ENCODE assay signal across 8 cellular contexts in the genomic region with DNA sequence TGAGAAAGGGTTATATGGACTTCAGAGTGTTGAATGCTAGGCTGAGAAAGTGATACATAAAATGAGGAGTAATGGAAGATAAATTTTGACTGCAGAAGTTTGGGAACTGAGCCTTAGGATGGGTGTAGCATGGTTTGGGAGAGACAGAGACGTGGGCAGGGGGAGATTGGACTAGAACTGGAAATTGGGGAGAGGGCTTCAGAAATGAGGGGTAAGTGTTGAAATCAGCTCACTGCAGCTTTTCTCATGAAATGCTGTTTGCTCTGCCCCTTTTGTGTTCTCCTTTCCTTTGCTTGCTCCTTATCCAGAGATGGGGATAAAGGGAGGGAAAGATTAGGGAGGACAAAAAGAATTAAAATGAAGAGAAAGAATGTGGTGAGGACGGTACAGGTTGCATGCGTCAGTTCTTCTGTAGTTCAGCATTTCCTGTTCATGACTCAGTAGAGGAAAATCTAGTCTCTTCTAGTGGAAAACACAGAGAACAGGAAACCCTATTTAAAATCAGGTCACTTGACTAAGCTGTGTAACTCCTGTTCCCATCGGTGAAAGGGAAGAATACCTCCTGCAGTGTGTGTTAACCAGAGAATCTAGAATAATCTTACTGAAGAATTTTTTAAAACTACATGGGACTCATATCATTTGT.
DNase-seq lines count a peak whose midpoint lies in the region; ATAC-seq, FAIRE-seq and TF ChIP-seq lines count a peak whose summit lies in the region.

No MANE protein-coding gene starts in this region.

- no peak for DNase-seq in activated naive CD8-positive, alpha-beta T cell treated with anti-CD3 and anti-CD28 coated beads, Interleukin-2, amount 50 U/mL, for 24 hours
- peak; percentile 64 for DNase-seq in keratinocyte (ENCODE audit: low read depth, low spot score)
- no peak for DNase-seq in NCI-H748 (lab: John Stamatoyannopoulos, UW; ENCODE audit: unreplicated experiment)
- DNase-seq in NCI-H510A treated with DMSO at 0.1 percent for 48 hours (lab: John Stamatoyannopoulos, UW) = no peak
- no peak for DNase-seq in NCI-H1436 treated with DMSO at 0.1 percent for 48 hours (lab: John Stamatoyannopoulos, UW)
- no peak for DNase-seq in activated gamma-delta T cell treated with Interleukin-2 at 50 U/mL for 16 hours

- no peaks in the 10 kb centered on the region for H3K27me3 Mint-ChIP-seq in activated naive CD8-positive, alpha-beta T cell treated with anti-CD3 and anti-CD28 coated beads, Interleukin-2, amount 50 U/mL, for 24 hours

- no peak overlapping the region for H3K27ac Mint-ChIP-seq in activated naive CD8-positive, alpha-beta T cell treated with anti-CD3 and anti-CD28 coated beads, Interleukin-2, amount 50 U/mL, for 24 hours

- H3K4me1 ChIP-seq in keratinocyte (ENCODE audit: control insufficient read depth, extremely low read depth, insufficient read depth, low read length) = peaks cover 34% of the 10 kb centered on the region

- peaks cover 16% of the 10 kb centered on the region for H3K36me3 Mint-ChIP-seq in activated naive CD8-positive, alpha-beta T cell treated with anti-CD3 and anti-CD28 coated beads, Interleukin-2, amount 50 U/mL, for 24 hours (ENCODE audit: low read depth)

- H3K27me3 ChIP-seq in keratinocyte (ENCODE audit: control insufficient read depth, extremely low read depth, insufficient read depth, low read length) = no peaks in the 10 kb centered on the region

- peak overlapping the region; percentile 43 for H3K4me2 ChIP-seq in keratinocyte (ENCODE audit: control insufficient read depth, extremely low read depth, insufficient read depth, low read depth, low read length)

- H3K9me1 ChIP-seq in keratinocyte (ENCODE audit: control insufficient read depth, extremely low read depth, insufficient read depth, low read length) = no peaks in the 10 kb centered on the region

- H3K4me3 Mint-ChIP-seq in activated naive CD8-positive, alpha-beta T cell treated with anti-CD3 and anti-CD28 coated beads, Interleukin-2, amount 50 U/mL, for 24 hours = no peak overlapping the region

- ATAC-seq in GM18502 (IDR thresholded peaks at IDR 0.05; ENCODE audit: poor library complexity, unreplicated experiment) (peak; percentile 67), HG02763 (IDR thresholded peaks at IDR 0.05; ENCODE audit: unreplicated experiment) (peak; percentile 55)
- ATAC-seq in activated naive CD8-positive, alpha-beta T cell treated with anti-CD3 and anti-CD28 coated beads, Interleukin-2, amount 50 U/mL, for 24 hours = peak; percentile 97

- FAIRE-seq in keratinocyte (lab: Jason Lieb, UNC) = peak; percentile 80

- dilution Hi-C loops in keratinocyte (cut with MboI; ENCODE audit: extremely low pct_ligation_motif_present, low sequenced_read_pairs) = no loop called here

- no peaks in the 10 kb centered on the region for H4K20me1 ChIP-seq in keratinocyte (ENCODE audit: control insufficient read depth, extremely low read depth, insufficient read depth, low read length)

- peak overlapping the region; percentile 29 for H3K9ac ChIP-seq in keratinocyte (ENCODE audit: control insufficient read depth, extremely low read depth, insufficient read depth, low read length)

- H3K9me3 ChIP-seq in keratinocyte (ENCODE audit: control insufficient read depth, low read depth, low read length) = no peaks in the 10 kb centered on the region

- H3K36me3 ChIP-seq in keratinocyte (ENCODE audit: control insufficient read depth in 2 of 2, extremely low read depth in 1 of 2, insufficient read depth in 2 of 2, low read length in 2 of 2) = peaks cover 23 to 42% of the 10 kb centered on the region in 2 experiments

- H3K4me3 ChIP-seq in keratinocyte (ENCODE audit: control insufficient read depth in 2 of 3, extremely low read depth in 1 of 3, insufficient read depth in 2 of 3, low read depth in 1 of 3, low read length in 3 of 3) = peak overlapping the region in 1 of 3 experiments; percentile 27

- no peaks in the 10 kb centered on the region for H3K9me3 Mint-ChIP-seq in activated naive CD8-positive, alpha-beta T cell treated with anti-CD3 and anti-CD28 coated beads, Interleukin-2, amount 50 U/mL, for 24 hours

- H3K27ac ChIP-seq in keratinocyte (ENCODE audit: control insufficient read depth, insufficient read depth, low read length) = peak overlapping the region; percentile 74

- H2AFZ ChIP-seq in keratinocyte (ENCODE audit: control insufficient read depth, low read length) = no peak overlapping the region

- H3K79me2 ChIP-seq in keratinocyte (ENCODE audit: control insufficient read depth, insufficient read depth, low read length) = peaks cover 46% of the 10 kb centered on the region

- peaks cover 2% of the 10 kb centered on the region for H3K4me1 Mint-ChIP-seq in activated naive CD8-positive, alpha-beta T cell treated with anti-CD3 and anti-CD28 coated beads, Interleukin-2, amount 50 U/mL, for 24 hours

- TF ChIP-seq CTCF in keratinocyte (optimal IDR thresholded peaks at IDR 0.05 in 1 of 3, IDR thresholded peaks at IDR 0.05 in 1 of 3, conservative IDR thresholded peaks at IDR 0.05 in 1 of 3; ENCODE audit: extremely low read depth in 1 of 3, insufficient read depth in 2 of 3, low read length in 3 of 3) = no peak
